13 cellular contexts compared by ENCODE assay signal in the genomic region with DNA sequence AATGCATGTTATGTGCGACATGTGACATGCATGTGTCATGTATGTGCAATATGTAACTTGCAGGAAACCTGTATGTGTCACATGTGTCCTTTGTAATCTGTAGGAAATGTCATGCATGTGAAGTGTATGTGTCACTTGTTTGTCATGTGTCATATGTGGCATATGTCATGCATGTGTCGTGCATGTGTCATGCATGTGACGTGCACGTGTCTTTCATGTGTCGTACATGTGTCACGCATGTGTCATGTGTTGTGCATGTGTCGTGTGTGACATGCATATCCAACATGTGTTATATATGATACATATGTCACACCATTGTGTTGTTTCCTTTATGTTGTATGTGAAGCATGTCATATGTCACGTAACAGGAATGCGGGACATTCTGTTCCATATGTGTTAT.
DNase-seq lines count a peak whose midpoint lies in the region; ATAC-seq, FAIRE-seq and TF ChIP-seq lines count a peak whose summit lies in the region.
"Had no signal": no experiment of that assay in that cellular context is flagged by ENCODE, and none has a peak within 500 bp of the region (broad histone marks: within the 10 kb centered on the region; RNA-seq: fewer than 3 reads in every experiment).

No MANE protein-coding gene starts in this region.

- H3K79me2 ChIP-seq in GM23248 (ENCODE audit: insufficient read depth) (no peaks in the 10 kb centered on the region), trophoblast cell (ENCODE audit: control insufficient read depth, insufficient read depth, low read length, poor library complexity) (no peaks in the 10 kb centered on the region)

- no peaks in the 10 kb centered on the region for H3K9me2 ChIP-seq in GM23248 (ENCODE audit: insufficient read depth)

- H3F3A ChIP-seq in GM23248 (ENCODE audit: insufficient read depth), result peaks cover 33% of the 10 kb centered on the region

- no peak overlapping the region for H2BK120ac ChIP-seq in trophoblast cell (ENCODE audit: insufficient read depth, low read length, poor library complexity)

- no peaks in the 10 kb centered on the region for H3K27me3 ChIP-seq in GM23248 (replicated peaks; ENCODE audit: insufficient read depth)
- H3K27me3 ChIP-seq in bronchial epithelial cell (ENCODE audit: control insufficient read depth, insufficient read depth, low read length), result no peaks in the 10 kb centered on the region
- H3K27me3 ChIP-seq in iPS-20b (ENCODE audit: insufficient read depth, low read length), result no peaks in the 10 kb centered on the region
- no peaks in the 10 kb centered on the region for H3K27me3 ChIP-seq in trophoblast cell (ENCODE audit: insufficient read depth, low read length)
- H3K27me3 ChIP-seq: BLaER1 treated with 17β-estradiol and CSF1 and Interleukin-3, amounts not matched to agents 10 nM and 100 nM had no signal

- no peak overlapping the region for H3K18ac ChIP-seq in trophoblast cell (ENCODE audit: low read length)

- in situ Hi-C loops in GM23248 (cut with MboI), result no loop called here

- no peaks in the 10 kb centered on the region for H3K9me3 ChIP-seq in GM23248 (ENCODE audit: low read depth)
- H3K9me3 ChIP-seq in iPS-20b (ENCODE audit: insufficient read depth, low read depth, low read length), result peaks cover 24% of the 10 kb centered on the region
- H3K9me3 ChIP-seq in trophoblast cell (ENCODE audit: insufficient read depth, low read depth, low read length), result peaks cover 12% of the 10 kb centered on the region

- peaks cover 2% of the 10 kb centered on the region for H3K79me1 ChIP-seq in trophoblast cell (ENCODE audit: low read length)

- TF ChIP-seq CTCF in bronchial epithelial cell (IDR thresholded peaks at IDR 0.05; ENCODE audit: insufficient read depth, low read length, severe bottlenecking), result no peak

- H3K36me3 ChIP-seq in GM23248 (ENCODE audit: low read depth), result no peaks in the 10 kb centered on the region
- H3K36me3 ChIP-seq in bronchial epithelial cell (ENCODE audit: control insufficient read depth, insufficient read depth, low read length), result no peaks in the 10 kb centered on the region
- H3K36me3 ChIP-seq in iPS-20b (ENCODE audit: insufficient read depth, low read depth, low read length), result no peaks in the 10 kb centered on the region
- H3K36me3 ChIP-seq in trophoblast cell (ENCODE audit: control insufficient read depth in 1 of 2, insufficient read depth in 2 of 2, low read length in 2 of 2), result no peaks in the 10 kb centered on the region
- H3K36me3 ChIP-seq: BLaER1 treated with 17β-estradiol and CSF1 and Interleukin-3, amounts not matched to agents 10 nM and 100 nM had no signal

- H3K4ac ChIP-seq in trophoblast cell (ENCODE audit: low read depth, low read length), result no peak overlapping the region

- H3K4me3 ChIP-seq in GM23248 (no peak overlapping the region), bronchial epithelial cell (ENCODE audit: low read depth, low read length) (no peak overlapping the region), iPS-20b (ENCODE audit: low read length) (peak overlapping the region; percentile 2; the same call in 1 of the 2 replicates), trophoblast cell (ENCODE audit: low read depth, low read length) (peak overlapping the region; percentile 58)
- H3K4me3 ChIP-seq: BLaER1 treated with 17β-estradiol and CSF1 and Interleukin-3, amounts not matched to agents 10 nM and 100 nM; GM12878 had no signal

- H3K14ac ChIP-seq in trophoblast cell (ENCODE audit: low read length), result no peak overlapping the region

- no peak overlapping the region for H2AFZ ChIP-seq in GM23248
- no peak overlapping the region for H2AFZ ChIP-seq in trophoblast cell (ENCODE audit: insufficient read depth, low read length, poor library complexity)

- peak; percentile 2 for DNase-seq in GM23248
- no peak for DNase-seq in bronchial epithelial cell (ENCODE audit: low read depth)
- DNase-seq in trophoblast cell, result peak in 1 of 2 donors; percentile 4
- no peak for DNase-seq in DMS114 treated with DMSO at 0.1 percent for 48 hours (lab: John Stamatoyannopoulos, UW; ENCODE audit: unreplicated experiment)
- DNase-seq in SHP77 (lab: John Stamatoyannopoulos, UW), result no peak
- DNase-seq: ACHN; CD4-positive, CD25-positive, alpha-beta regulatory T cell; HCEC 1CT; HFFc6 had no signal

- no peak overlapping the region for H2AK5ac ChIP-seq in trophoblast cell (ENCODE audit: low read length)

- no peak overlapping the region for H3K9ac ChIP-seq in GM23248
- no peak overlapping the region for H3K9ac ChIP-seq in iPS-20b (ENCODE audit: low read depth, low read length)
- H3K9ac ChIP-seq in trophoblast cell (ENCODE audit: low read length), result no peak overlapping the region
- H3K9ac ChIP-seq: BLaER1 treated with 17β-estradiol and CSF1 and Interleukin-3, amounts not matched to agents 10 nM and 100 nM had no signal

- no peaks in the 10 kb centered on the region for H4K20me1 ChIP-seq in GM23248 (ENCODE audit: insufficient read depth)
- H4K20me1 ChIP-seq: BLaER1 treated with 17β-estradiol and CSF1 and Interleukin-3, amounts not matched to agents 10 nM and 100 nM had no signal

- no peak overlapping the region for H3K23ac ChIP-seq in trophoblast cell (ENCODE audit: low read length)

- H3K4me1 ChIP-seq in GM23248 (ENCODE audit: insufficient read depth), result no peaks in the 10 kb centered on the region
- no peaks in the 10 kb centered on the region for H3K4me1 ChIP-seq in iPS-20b (ENCODE audit: insufficient read depth, low read length)
- no peaks in the 10 kb centered on the region for H3K4me1 ChIP-seq in trophoblast cell (ENCODE audit: control insufficient read depth in 1 of 2, insufficient read depth in 2 of 2, low read length in 2 of 2)
- H3K4me1 ChIP-seq: BLaER1 treated with 17β-estradiol and CSF1 and Interleukin-3, amounts not matched to agents 10 nM and 100 nM had no signal

- H3K27ac ChIP-seq in GM23248 (no peak overlapping the region), iPS-20b (ENCODE audit: low read length) (no peak overlapping the region), trophoblast cell (ENCODE audit: low read depth, low read length) (no peak overlapping the region)
- H3K27ac ChIP-seq: BLaER1 treated with 17β-estradiol and CSF1 and Interleukin-3, amounts not matched to agents 10 nM and 100 nM had no signal

- no peak overlapping the region for H2BK5ac ChIP-seq in trophoblast cell (ENCODE audit: low read depth, low read length, poor library complexity)

- no peak overlapping the region for H4K12ac ChIP-seq in trophoblast cell (ENCODE audit: low read depth, low read length)

- no peak overlapping the region for H2BK12ac ChIP-seq in trophoblast cell (ENCODE audit: low read length)

- WGBS in GM23248 (ENCODE audit: low coverage in 1 of 2, low lambda C conversion rate in 2 of 2, missing lambda C conversion rate in 2 of 2), 2 experiments, result 80 to 82% methylated on average over 9 of the region's 9 CpGs
- no CpG with 5 or more reads among the region's 9 CpGs for WGBS in trophoblast cell (ENCODE audit: extremely low coverage, insufficient coverage, insufficient read length)

- no peak overlapping the region for H4K91ac ChIP-seq in trophoblast cell (ENCODE audit: low read depth, low read length)

- FAIRE-seq in bronchial epithelial cell (lab: Jason Lieb, UNC), result peak; percentile 93
- FAIRE-seq: GM12878 had no signal

- ATAC-seq in GM19397 (IDR thresholded peaks at IDR 0.05; ENCODE audit: unreplicated experiment), result no peak
- ATAC-seq: GM12878 had no signal

- H4K8ac ChIP-seq in trophoblast cell (ENCODE audit: low read depth, low read length), result no peak overlapping the region

- no peak overlapping the region for H3K4me2 ChIP-seq in GM23248 (ENCODE audit: unreplicated experiment)
- no peak overlapping the region for H3K4me2 ChIP-seq in trophoblast cell (ENCODE audit: low read length)
- H3K4me2 ChIP-seq: BLaER1 treated with 17β-estradiol and CSF1 and Interleukin-3, amounts not matched to agents 10 nM and 100 nM had no signal

Comparison
In these comparisons a context has a peak if more than half of its experiments do, and no peak if none do; other contexts are left out.
1. H3K4me3 ChIP-seq: peak in iPS-20b (single experiment) and trophoblast cell (single experiment); none in GM23248 (single experiment) and bronchial epithelial cell (single experiment).